8 cellular contexts compared by ENCODE assay signal in genomic region chr10:30384791-30385201, GRCh38. TPM values are rescaled to one million over a fixed set of nuclear protein-coding genes. Genes with fewer than 3 reads are reported as not detected.
DNase-seq lines count a peak whose midpoint lies in the region; ATAC-seq and TF ChIP-seq lines count a peak whose summit lies in the region.

No MANE protein-coding gene starts in this region.

- H3K4me1 ChIP-seq in GM23338 (ENCODE audit: insufficient read depth), result peaks cover 2% of the 10 kb centered on the region; the same call in 1 of the 2 replicates

- ATAC-seq in GM23338 (peak; percentile 97), SK-N-SH treated with all-trans-retinoic acid at 6 μM for 48 hours (peak; percentile 89), HG03280 (IDR thresholded peaks at IDR 0.05; ENCODE audit: unreplicated experiment) (no peak)

- H4K20me1 ChIP-seq in GM23338 (replicated peaks; ENCODE audit: insufficient read depth), result no peaks in the 10 kb centered on the region

- no peak overlapping the region for H3K27ac ChIP-seq in GM23338 (ENCODE audit: low read depth)

- no peaks in the 10 kb centered on the region for H3K9me2 ChIP-seq in GM23338 (ENCODE audit: insufficient read depth)

- H3K4me3 Mint-ChIP-seq in GM23338 (no peak overlapping the region), glutamatergic neuron (ENCODE audit: unreplicated experiment) (no peak overlapping the region), type B pancreatic cell (peak overlapping the region; percentile 27)

- H3K36me3 Mint-ChIP-seq in GM23338 (ENCODE audit: low read depth), result no peaks in the 10 kb centered on the region
- H3K36me3 Mint-ChIP-seq in glutamatergic neuron (ENCODE audit: unreplicated experiment), result peaks cover 4% of the 10 kb centered on the region
- no peaks in the 10 kb centered on the region for H3K36me3 Mint-ChIP-seq in type B pancreatic cell

- H3K9me3 Mint-ChIP-seq in GM23338 (no peaks in the 10 kb centered on the region), glutamatergic neuron (ENCODE audit: unreplicated experiment) (no peaks in the 10 kb centered on the region), type B pancreatic cell (no peaks in the 10 kb centered on the region)

- no peaks in the 10 kb centered on the region for H3K27me3 ChIP-seq in GM23338 (ENCODE audit: insufficient read depth)

- H2AFZ ChIP-seq in GM23338, result no peak overlapping the region

- H3K36me3 ChIP-seq in GM23338 (ENCODE audit: insufficient read depth), result no peaks in the 10 kb centered on the region

- no peak overlapping the region for H3K4me2 ChIP-seq in GM23338

- H3K4me3 ChIP-seq in GM23338, result no peak overlapping the region

- in situ Hi-C loops in Caki2 (cut with HindIII; ENCODE audit: low pct_unique_long_range_greater_than_20kb, low sequenced_read_pairs), result no loop called here

- H3K4me1 Mint-ChIP-seq in GM23338, result peaks cover 15% of the 10 kb centered on the region; the same call in 2 of the 3 replicates
- H3K4me1 Mint-ChIP-seq in glutamatergic neuron (ENCODE audit: low read depth, unreplicated experiment), result peaks cover 4% of the 10 kb centered on the region
- peaks cover 32% of the 10 kb centered on the region for H3K4me1 Mint-ChIP-seq in type B pancreatic cell (ENCODE audit: unreplicated experiment)

- TF ChIP-seq CTCF in GM23338 (conservative IDR thresholded peaks at IDR 0.05; ENCODE audit: low read depth in 2 of 2) (peak; percentile 68 to 78), glutamatergic neuron (IDR thresholded peaks at IDR 0.05; ENCODE audit: partially characterized antibody, unreplicated experiment) (peak; percentile 50), type B pancreatic cell (conservative IDR thresholded peaks at IDR 0.05) (peak; percentile 67)

- peak; percentile 17 for DNase-seq in Caki2 (ENCODE audit: low read depth)
- DNase-seq in GM23338 (ENCODE audit: low spot score), result peak; percentile 79
- peak; percentile 65 for DNase-seq in glutamatergic neuron
- DNase-seq in type B pancreatic cell (ENCODE audit: extremely low spot score, unreplicated experiment), result no peak
- DNase-seq in GM19238 (ENCODE audit: insufficient read length, low spot score), result no peak
- DNase-seq in GDM1 (lab: John Stamatoyannopoulos, UW), result no peak

- H3K27ac Mint-ChIP-seq in GM23338 (no peak overlapping the region), glutamatergic neuron (ENCODE audit: unreplicated experiment) (peak overlapping the region; percentile 26), type B pancreatic cell (peak overlapping the region; percentile 30)

- H3F3A ChIP-seq in GM23338 (replicated peaks; ENCODE audit: low read depth), result no peaks in the 10 kb centered on the region

- peaks cover 7% of the 10 kb centered on the region for H3K27me3 Mint-ChIP-seq in GM23338 (ENCODE audit: insufficient read depth, low read depth, poor library complexity)
- H3K27me3 Mint-ChIP-seq in glutamatergic neuron (ENCODE audit: unreplicated experiment), result peaks cover 5% of the 10 kb centered on the region
- H3K27me3 Mint-ChIP-seq in type B pancreatic cell, result no peaks in the 10 kb centered on the region

- H3K79me2 ChIP-seq in GM23338 (replicated peaks; ENCODE audit: insufficient read depth), result no peaks in the 10 kb centered on the region

TF ChIP-seq in GM23338, 12 proteins besides CTCF, POLR2A, EP300 and RAD21 (continues in another document):
- TF ChIP-seq REST (IDR thresholded peaks at IDR 0.05; ENCODE audit: unreplicated experiment) (no peak), STAT1 (IDR thresholded peaks at IDR 0.05; ENCODE audit: unreplicated experiment) (no peak), CREB1 (CRISPR knock-in tag; IDR thresholded peaks at IDR 0.05; ENCODE audit: low read depth) (no peak), ZNF114 (CRISPR knock-in tag; IDR thresholded peaks at IDR 0.05) (no peak), JUNB (IDR thresholded peaks at IDR 0.05; ENCODE audit: unreplicated experiment) (no peak), EZH2phosphoT487 (IDR thresholded peaks at IDR 0.05; ENCODE audit: unreplicated experiment) (no peak), POLR2AphosphoS5 (IDR thresholded peaks at IDR 0.05; ENCODE audit: low read depth) (no peak)

TF ChIP-seq in SK-N-SH treated with all-trans-retinoic acid at 6 μM for 48 hours, 23 proteins besides CTCF, POLR2A, EP300 and RAD21:
- no peak for TF ChIP-seq POU6F1 (CRISPR knock-in tag; IDR thresholded peaks at IDR 0.05; ENCODE audit: borderline replicate concordance, low read depth)
- no peak for TF ChIP-seq ZNF565 (CRISPR knock-in tag; conservative IDR thresholded peaks at IDR 0.05; ENCODE audit: low read depth)
- no peak for TF ChIP-seq ZNF70 (CRISPR knock-in tag; IDR thresholded peaks at IDR 0.05)
- TF ChIP-seq TCF4 (CRISPR knock-in tag; IDR thresholded peaks at IDR 0.05; ENCODE audit: borderline replicate concordance), result peak; percentile 30; the same call in 1 of the 2 replicates
- TF ChIP-seq ZC3H10 (CRISPR knock-in tag; IDR thresholded peaks at IDR 0.05), result no peak
- no peak for TF ChIP-seq ZNF8 (CRISPR knock-in tag; IDR thresholded peaks at IDR 0.05)
- TF ChIP-seq ARNTL (CRISPR knock-in tag; IDR thresholded peaks at IDR 0.05; ENCODE audit: borderline replicate concordance, low read depth), result no peak

RNA-seq across cellular contexts. Expression of gene MTPAP, which starts 35.7 kb away (rescaled TPM):
- 6.5 and 9.3 TPM in 2 replicates for total RNA-seq in Caki2 (2014; rRNA removed; shearing (Covaris generic); ENCODE audit: low replicate concordance)
- 29.2 and 35.1 TPM in 2 replicates for total RNA-seq in GM23338 (2014; rRNA removed; shearing (Covaris generic))
- polyA plus RNA-seq in GM23338 (2016; fragmentation: Nextera tagmentation; extraction: Ambion mirVana), result 27.0 and 32.3 TPM in 2 replicates
- 26.8 TPM for total RNA-seq in glutamatergic neuron (ENCODE audit: unreplicated experiment)
- total RNA-seq in type B pancreatic cell (ENCODE audit: low replicate concordance), result 31.7 and 39.2 TPM in 2 replicates

RNA-seq across cellular contexts. Expression of gene MAP3K8, which starts 49.2 kb away (rescaled TPM):
- total RNA-seq in Caki2 (2014; rRNA removed; shearing (Covaris generic); ENCODE audit: low replicate concordance), result 6.6 and 13.2 TPM in 2 replicates
- 3.5 and 6.1 TPM in 2 replicates for total RNA-seq in GM23338 (2014; rRNA removed; shearing (Covaris generic))
- 4.7 and 5.0 TPM in 2 replicates for polyA plus RNA-seq in GM23338 (2016; fragmentation: Nextera tagmentation; extraction: Ambion mirVana)
- total RNA-seq in glutamatergic neuron (ENCODE audit: unreplicated experiment), result 1.7 TPM
- total RNA-seq in type B pancreatic cell (ENCODE audit: low replicate concordance), result 22.6 and 37.3 TPM in 2 replicates

Comparison
In these comparisons a context has a peak if more than half of its experiments do, and no peak if none do; other contexts are left out.
1. DNase-seq: peak in Caki2 (single experiment), GM23338 (single experiment) and glutamatergic neuron (single experiment); none in type B pancreatic cell (single experiment), GM19238 (single experiment) and GDM1 (single experiment).
2. Peak in every context shown above with its lines, with median percentiles within 50 percentile points of each other: CTCF ChIP-seq.